Comparison of ENCODE assay signal across 8 cellular contexts in the genomic region with DNA sequence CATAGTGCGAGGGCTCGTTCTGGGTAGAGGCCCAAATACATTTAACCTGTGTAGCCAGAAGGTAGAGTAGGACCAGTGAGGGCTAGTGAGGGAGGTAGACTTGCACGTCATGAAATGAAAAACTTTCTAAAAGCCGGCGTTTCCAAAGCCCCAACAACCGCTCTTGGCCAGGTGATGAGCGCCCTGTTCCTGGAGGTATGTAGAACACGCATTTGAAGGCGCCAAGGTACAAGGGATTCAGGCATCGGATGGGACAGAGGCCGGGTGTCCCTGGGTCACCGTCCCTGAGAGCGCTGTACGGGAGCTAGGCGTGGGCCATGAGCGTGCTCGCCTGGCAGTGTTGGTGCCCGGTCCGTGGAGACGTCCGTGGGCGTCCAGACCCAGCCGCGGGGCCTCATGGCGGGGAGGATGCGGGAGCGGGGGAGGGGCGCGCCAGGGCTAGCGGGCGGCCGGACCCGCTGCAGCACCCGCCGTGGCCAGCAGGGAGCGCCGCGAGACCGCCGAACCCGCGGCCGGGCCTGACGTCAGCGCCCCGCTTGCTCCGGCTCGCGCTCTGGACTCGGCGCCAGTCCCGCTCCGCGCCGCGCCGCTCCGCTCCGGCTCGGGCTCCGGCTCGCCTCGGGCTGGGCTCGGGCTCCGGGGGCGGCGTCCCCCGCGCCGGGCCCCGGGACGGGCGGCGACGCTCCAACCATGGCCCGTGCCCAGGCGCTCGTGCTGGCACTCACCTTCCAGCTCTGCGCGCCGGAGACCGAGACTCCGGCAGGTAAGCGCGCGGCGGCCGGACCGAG. TPM values are rescaled to one million over a fixed set of nuclear protein-coding genes. Genes with fewer than 3 reads are reported as not detected.
DNase-seq lines count a peak whose midpoint lies in the region; ATAC-seq and TF ChIP-seq lines count a peak whose summit lies in the region.

A gene (plus strand): TSS at position 568 of the 788 bp plus-strand sequence. CDS start 123 bp downstream, at position 691.

- peak within 1 kb of the TSS; percentile 15 for H3K27ac ChIP-seq in temporal lobe (ENCODE audit: low read depth, low read length)

- peaks cover 4% of the 10 kb centered on the region for H3K36me3 Mint-ChIP-seq in IgD-negative memory B cell
- H3K36me3 Mint-ChIP-seq in activated naive CD4-positive, alpha-beta T cell treated with anti-CD3 and anti-CD28 coated beads for 36 hours (ENCODE audit: low read depth), result no peaks in the 10 kb centered on the region

- peak within 1 kb of the TSS; percentile 62 to 95 (median 92) for H3K4me3 Mint-ChIP-seq in IgD-negative memory B cell
- H3K4me3 Mint-ChIP-seq in activated naive CD4-positive, alpha-beta T cell treated with anti-CD3 and anti-CD28 coated beads for 36 hours, result peak within 1 kb of the TSS; percentile 65

- TF ChIP-seq CTCF in omental fat pad (IDR thresholded peaks at IDR 0.05), result peak in 2 of 3 donors; percentile 82 to 94

- H3K9me3 Mint-ChIP-seq in IgD-negative memory B cell, result no peaks in the 10 kb centered on the region
- no peaks in the 10 kb centered on the region for H3K9me3 Mint-ChIP-seq in activated naive CD4-positive, alpha-beta T cell treated with anti-CD3 and anti-CD28 coated beads for 36 hours

- DNase-seq in C1 segment of cervical spinal cord (lab: John Stamatoyannopoulos, UW) (peak in 13 of 14 donors; percentile 22 to 84 (median 52)), SK-N-DZ (ENCODE audit: low spot score) (peak; percentile 32), glomerular visceral epithelial cell (ENCODE audit: extremely low spot score) (peak; percentile 77), omental fat pad (ENCODE audit: low spot score) (peak; percentile 57)
- DNase-seq in activated naive CD4-positive, alpha-beta T cell treated with anti-CD3 and anti-CD28 coated beads for 36 hours, result peak; percentile 77

- intact Hi-C loops in activated naive CD4-positive, alpha-beta T cell treated with anti-CD3 and anti-CD28 coated beads for 36 hours (cut with micrococcal nuclease), result loop anchor here (1.0 to 10.0 kb wide), 6 partner anchors 109 to 1472 kb away; no protein-coding TSS in a partner anchor

- CTCF ChIA-PET in activated naive CD4-positive, alpha-beta T cell treated with anti-CD3 and anti-CD28 coated beads for 36 hours (lab: Charles Lee), result interaction anchor here (0.5 to 1.4 kb wide), 5 partner anchors 15 to 1445 kb away, joined by 3 read pairs; no protein-coding TSS in a partner anchor

- peaks cover 45% of the 10 kb centered on the region for H3K27me3 Mint-ChIP-seq in IgD-negative memory B cell
- peaks cover 42% of the 10 kb centered on the region for H3K27me3 Mint-ChIP-seq in activated naive CD4-positive, alpha-beta T cell treated with anti-CD3 and anti-CD28 coated beads for 36 hours (ENCODE audit: low read depth)

- peaks cover 8 to 19% (median 14%) of the 10 kb centered on the region in 3 donors for H3K4me1 Mint-ChIP-seq in IgD-negative memory B cell
- H3K4me1 Mint-ChIP-seq in activated naive CD4-positive, alpha-beta T cell treated with anti-CD3 and anti-CD28 coated beads for 36 hours (ENCODE audit: low read depth), result peaks cover 17% of the 10 kb centered on the region

- peak; percentile 87 for ATAC-seq in GM19397 (IDR thresholded peaks at IDR 0.05; ENCODE audit: unreplicated experiment)
- peak; percentile 88 for ATAC-seq in omental fat pad (ENCODE audit: low FRiP score)

- peak within 1 kb of the TSS; percentile 61 to 77 (median 68) for H3K27ac Mint-ChIP-seq in IgD-negative memory B cell
- H3K27ac Mint-ChIP-seq in activated naive CD4-positive, alpha-beta T cell treated with anti-CD3 and anti-CD28 coated beads for 36 hours, result no peak within 1 kb of the TSS

RNA-seq across cellular contexts. Expression of the gene that starts here (rescaled TPM):
- polyA plus RNA-seq in IgD-negative memory B cell, result not detected
- polyA plus RNA-seq in SK-N-DZ (2014; cell fraction: cytosol; rRNA removed), result 8.8 and 12.8 TPM in 2 replicates
- 14.7 and 30.1 TPM in 2 replicates for polyA plus RNA-seq in SK-N-DZ (2014; cell fraction: nucleus; rRNA removed)
- total RNA-seq in activated naive CD4-positive, alpha-beta T cell treated with anti-CD3 and anti-CD28 coated beads for 36 hours, result under 1 TPM; 0.15 to 0.38 TPM
- total RNA-seq in omental fat pad (10 to 100 TPM; 12.3 to 19.9 (median 15.9) TPM), temporal lobe (29.7 TPM)

Comparison
In these comparisons a context has a peak if more than half of its experiments do, and no peak if none do; other contexts are left out.
1. Peak in every context shown above with its lines: DNase-seq, ATAC-seq and H3K27ac ChIP-seq.
2. RNA of the gene that starts here (total RNA-seq): 29.7 TPM in temporal lobe (single experiment) and 12.3 to 19.9 TPM in omental fat pad; 0.15 to 0.38 TPM in activated naive CD4-positive, alpha-beta T cell treated with anti-CD3 and anti-CD28 coated beads for 36 hours; every median in the first group is over 4 times any median in the second.
3. Peak in DNase-seq in activated naive CD4-positive, alpha-beta T cell treated with anti-CD3 and anti-CD28 coated beads for 36 hours; RNA of the gene not detected or under 1 TPM.